In genomic region chr11:15987044-15987443, GRCh38 we compare ENCODE assay signal across 1 cellular context.
TF ChIP-seq lines count a peak whose summit lies in the region.

No MANE protein-coding gene starts in this region.

TF ChIP-seq in IMR-90, 13 proteins besides CTCF, POLR2A, EP300 and RAD21 (continued from another document):
- TF ChIP-seq USF2 (IDR thresholded peaks at IDR 0.05; ENCODE audit: low read depth, low read length) (no peak), MAZ (IDR thresholded peaks at IDR 0.05; ENCODE audit: borderline replicate concordance, low read depth, low read length) (no peak)
TF ChIP-seq in IMR-90: peak in this region for 0.
